Comparison of ENCODE assay signal across 8 cellular contexts in genomic region chr22:38655532-38656255, GRCh38. TPM values are rescaled to one million over a fixed set of nuclear protein-coding genes. Genes with fewer than 3 reads are reported as not detected.
DNase-seq lines count a peak whose midpoint lies in the region; ATAC-seq and TF ChIP-seq lines count a peak whose summit lies in the region.

No MANE protein-coding gene starts in this region.

- no peaks in the 10 kb centered on the region for H3K9me3 Mint-ChIP-seq in CD8-positive, alpha-beta memory T cell
- H3K9me3 Mint-ChIP-seq in activated B cell treated with CpG ODN at 0.5 μM for 24 hours: no peaks in the 10 kb centered on the region

- H3K27ac ChIP-seq in CD8-positive, alpha-beta memory T cell (ENCODE audit: low read depth, low read length): peak overlapping the region; percentile 96
- H3K27ac ChIP-seq in HL-60 (replicated peaks) (peak overlapping the region; percentile 99), gastroesophageal sphincter (peak overlapping the region in 3 of 4 donors; percentile 88 to 94 (median 92)), prostate gland (peak overlapping the region; percentile 91 to 93)

- ATAC-seq in activated B cell treated with CpG ODN at 0.5 μM for 24 hours (ENCODE audit: low read depth) (no peak), gastroesophageal sphincter (peak; percentile 6), HG03460 (IDR thresholded peaks at IDR 0.05; ENCODE audit: unreplicated experiment) (no peak)

- H3K27ac Mint-ChIP-seq in CD8-positive, alpha-beta memory T cell: peak overlapping the region; percentile 96 to 99 (median 99)
- peak overlapping the region; percentile 99 for H3K27ac Mint-ChIP-seq in activated B cell treated with CpG ODN at 0.5 μM for 24 hours

- H3K4me1 Mint-ChIP-seq in CD8-positive, alpha-beta memory T cell: peaks cover 8 to 29% (median 19%) of the 10 kb centered on the region in 3 donors
- H3K4me1 Mint-ChIP-seq in activated B cell treated with CpG ODN at 0.5 μM for 24 hours: peaks cover 10% of the 10 kb centered on the region

- TF ChIP-seq CTCF in HL-60 (IDR thresholded peaks at IDR 0.05; ENCODE audit: insufficient read depth, low read length) (no peak), activated B cell treated with CpG ODN at 0.5 μM for 24 hours (IDR thresholded peaks at IDR 0.05) (no peak), gastroesophageal sphincter (IDR thresholded peaks at IDR 0.05) (no peak), prostate gland (IDR thresholded peaks at IDR 0.05) (no peak)

- H3K4me3 ChIP-seq in CD8-positive, alpha-beta memory T cell (ENCODE audit: low read length): peak overlapping the region; percentile 88
- H3K4me3 ChIP-seq in HL-60 (replicated peaks; ENCODE audit: insufficient read depth, low read length) (peak overlapping the region; percentile 98), gastroesophageal sphincter (peak overlapping the region; percentile 90 to 96), prostate gland (peak overlapping the region; percentile 56 to 96)

- TF ChIP-seq POLR2A in gastroesophageal sphincter (IDR thresholded peaks at IDR 0.05) (no peak), prostate gland (IDR thresholded peaks at IDR 0.05) (no peak)

- peak overlapping the region; percentile 94 to 97 (median 96) for H3K4me3 Mint-ChIP-seq in CD8-positive, alpha-beta memory T cell
- peak overlapping the region; percentile 94 for H3K4me3 Mint-ChIP-seq in activated B cell treated with CpG ODN at 0.5 μM for 24 hours

- no peaks in the 10 kb centered on the region for H3K27me3 ChIP-seq in CD8-positive, alpha-beta memory T cell (ENCODE audit: insufficient read depth, low read length, poor library complexity, severe bottlenecking)
- no peaks in the 10 kb centered on the region for H3K27me3 ChIP-seq in HL-60 (ENCODE audit: insufficient read depth, poor library complexity, severe bottlenecking)
- no peaks in the 10 kb centered on the region for H3K27me3 ChIP-seq in gastroesophageal sphincter
- H3K27me3 ChIP-seq in prostate gland (replicated peaks; ENCODE audit: insufficient read depth): no peaks in the 10 kb centered on the region

- TF ChIP-seq EP300 in gastroesophageal sphincter (IDR thresholded peaks at IDR 0.05): no peak

- intact Hi-C loops in activated B cell treated with CpG ODN at 0.5 μM for 24 hours (cut with micrococcal nuclease): loop anchor here (1.0 to 5.0 kb wide), 5 partner anchors 26 to 603 kb away; partner anchors contain the start of genes DDX17, DMC1, JOSD1 and TOMM22
- intact Hi-C loops in prostate gland (cut with DNase I): no loop called here

- H3K4me1 ChIP-seq in CD8-positive, alpha-beta memory T cell (ENCODE audit: insufficient read depth, low read length): peaks cover 12% of the 10 kb centered on the region
- H3K4me1 ChIP-seq in gastroesophageal sphincter (peaks cover 0 to 29% (median 8%) of the 10 kb centered on the region in 3 donors), prostate gland (replicated peaks) (peaks cover 7% of the 10 kb centered on the region)

- WGBS in gastroesophageal sphincter (ENCODE audit: low coverage in 1 of 2), 2 donors: 18 to 25% methylated on average over 5 of the region's 22 CpGs
- under 1% methylated on average over 19 of the region's 22 CpGs for WGBS in prostate gland

- H3K36me3 Mint-ChIP-seq in CD8-positive, alpha-beta memory T cell: peaks cover 0 to 10% (median 0%) of the 10 kb centered on the region in 3 donors
- H3K36me3 Mint-ChIP-seq in activated B cell treated with CpG ODN at 0.5 μM for 24 hours (ENCODE audit: low read depth): peaks cover 6% of the 10 kb centered on the region

- CTCF ChIA-PET in CD8-positive, alpha-beta memory T cell (lab: Charles Lee): no interaction called here
- CTCF ChIA-PET in activated B cell treated with CpG ODN at 0.5 μM for 24 hours (lab: Charles Lee): no interaction called here

- POLR2A ChIA-PET in CD8-positive, alpha-beta memory T cell (lab: Charles Lee): no interaction called here
- POLR2A ChIA-PET in activated B cell treated with CpG ODN at 0.5 μM for 24 hours (lab: Charles Lee): interaction anchor here (1.5 kb wide), 1 partner anchor 26 kb away, joined by 8 read pairs; the partner anchor contains the start of gene TOMM22

- DNase-seq in CD8-positive, alpha-beta memory T cell: no peak
- peak in 1 of 2 experiments; percentile 3 for DNase-seq in HL-60 (ENCODE audit: low read depth in 1 of 2, low spot score in 1 of 2)
- DNase-seq in activated B cell treated with CpG ODN at 0.5 μM for 24 hours: no peak
- DNase-seq in prostate gland (ENCODE audit: low spot score): no peak
- no peak for DNase-seq in NCI-H226
- no peak for DNase-seq in activated CD4-positive, alpha-beta T cell treated with anti-CD3 and anti-CD28 coated beads, Interleukin-2, amount 50 U/mL, for 1 hour

- H3K36me3 ChIP-seq in CD8-positive, alpha-beta memory T cell (ENCODE audit: insufficient read depth, low read length): no peaks in the 10 kb centered on the region
- H3K36me3 ChIP-seq in gastroesophageal sphincter (peaks cover 0 to 4% of the 10 kb centered on the region in 2 donors), prostate gland (no peaks in the 10 kb centered on the region)

- no peaks in the 10 kb centered on the region for H3K9me3 ChIP-seq in CD8-positive, alpha-beta memory T cell (ENCODE audit: low read length)
- H3K9me3 ChIP-seq in gastroesophageal sphincter (no peaks in the 10 kb centered on the region), prostate gland (no peaks in the 10 kb centered on the region)

- H3K27me3 Mint-ChIP-seq in CD8-positive, alpha-beta memory T cell: peaks cover 0 to 1% of the 10 kb centered on the region in 2 donors
- no peaks in the 10 kb centered on the region for H3K27me3 Mint-ChIP-seq in activated B cell treated with CpG ODN at 0.5 μM for 24 hours

RNA-seq across cellular contexts. Expression of gene FAM227A, which starts 0.5 kb away (rescaled TPM):
- total RNA-seq in CD8-positive, alpha-beta memory T cell: under 1 TPM; 0.75 to 0.92 TPM
- polyA plus RNA-seq in CD8-positive, alpha-beta memory T cell: 0.08 TPM
- total RNA-seq in activated B cell treated with CpG ODN at 0.5 μM for 24 hours (0.20 and 0.66 TPM in 2 replicates), gastroesophageal sphincter (1 to 10 TPM in 1 of 4 donors, under 1 TPM in 3; 0.07 to 1.2 (median 0.60) TPM), prostate gland (1 to 10 TPM; 1.0 to 2.2 TPM)

RNA-seq across cellular contexts. Expression of gene CBY1, which starts 0.7 kb away (rescaled TPM):
- 10 to 100 TPM; 14.0 to 15.1 TPM for total RNA-seq in CD8-positive, alpha-beta memory T cell
- polyA plus RNA-seq in CD8-positive, alpha-beta memory T cell: 7.6 TPM
- total RNA-seq in activated B cell treated with CpG ODN at 0.5 μM for 24 hours (7.3 and 14.1 TPM in 2 replicates), gastroesophageal sphincter (10 to 100 TPM; 21.0 to 46.6 (median 31.7) TPM), prostate gland (10 to 100 TPM; 24.7 to 41.0 TPM)

RNA-seq across cellular contexts. Expression of gene TOMM22, which starts 26.1 kb away (rescaled TPM):
- total RNA-seq in CD8-positive, alpha-beta memory T cell: 100 to 1,000 TPM; 207 to 210 TPM
- polyA plus RNA-seq in CD8-positive, alpha-beta memory T cell: 61.4 TPM
- total RNA-seq in activated B cell treated with CpG ODN at 0.5 μM for 24 hours: 99.4 and 109 TPM in 2 replicates
- total RNA-seq in gastroesophageal sphincter: 10 to 100 TPM; 29.6 to 41.2 (median 32.2) TPM
- total RNA-seq in prostate gland: 10 to 100 TPM; 44.5 to 50.8 TPM

RNA-seq across cellular contexts. Expression of gene JOSD1, which starts 45.0 kb away (rescaled TPM):
- 10 to 100 TPM; 86.0 to 96.4 TPM for total RNA-seq in CD8-positive, alpha-beta memory T cell
- polyA plus RNA-seq in CD8-positive, alpha-beta memory T cell: 9.3 TPM
- total RNA-seq in activated B cell treated with CpG ODN at 0.5 μM for 24 hours (39.3 and 45.2 TPM in 2 replicates), gastroesophageal sphincter (10 to 100 TPM; 47.5 to 67.0 (median 64.6) TPM), prostate gland (10 to 100 TPM; 56.7 to 69.2 TPM)

RNA-seq across cellular contexts. Expression of gene GTPBP1, which starts 50.0 kb away (rescaled TPM):
- 10 to 100 TPM; 62.7 to 63.7 TPM for total RNA-seq in CD8-positive, alpha-beta memory T cell
- 28.2 TPM for polyA plus RNA-seq in CD8-positive, alpha-beta memory T cell
- 90.6 and 103 TPM in 2 replicates for total RNA-seq in activated B cell treated with CpG ODN at 0.5 μM for 24 hours
- total RNA-seq in gastroesophageal sphincter: 10 to 100 TPM; 46.9 to 63.0 (median 51.6) TPM
- 10 to 100 TPM; 61.9 to 74.5 TPM for total RNA-seq in prostate gland
